Comparison of ENCODE assay signal across 9 cellular contexts in genomic region chr22:40179535-40179934, GRCh38. TPM values are rescaled to one million over a fixed set of nuclear protein-coding genes. Genes with fewer than 3 reads are reported as not detected.
DNase-seq lines count a peak whose midpoint lies in the region; ATAC-seq and TF ChIP-seq lines count a peak whose summit lies in the region.
"Had no signal": no experiment of that assay in that cellular context is flagged by ENCODE, and none has a peak within 500 bp of the region (broad histone marks: within the 10 kb centered on the region; RNA-seq: fewer than 3 reads in every experiment).

No MANE protein-coding gene starts in this region.

- peak overlapping the region; percentile 86 to 97 (median 94) for H3K27ac Mint-ChIP-seq in naive thymus-derived CD8-positive, alpha-beta T cell

- no peaks in the 10 kb centered on the region for H3K27me3 Mint-ChIP-seq in naive thymus-derived CD8-positive, alpha-beta T cell

- ATAC-seq in naive thymus-derived CD8-positive, alpha-beta T cell = no peak
- ATAC-seq in GM18502 (IDR thresholded peaks at IDR 0.05; ENCODE audit: poor library complexity, unreplicated experiment) (no peak), GM21360 (IDR thresholded peaks at IDR 0.05; ENCODE audit: unreplicated experiment) (no peak)

- peak overlapping the region; percentile 73 for H3K4me3 ChIP-seq in AG10803 (ENCODE audit: low read length)
- peak overlapping the region; percentile 73 for H3K4me3 ChIP-seq in LNCaP clone FGC (ENCODE audit: low read depth, low read length)
- peak overlapping the region; percentile 41 to 97 (median 73) for H3K4me3 ChIP-seq in dorsolateral prefrontal cortex

- no peak for DNase-seq in AG10803 (ENCODE audit: low read depth)
- no peak for DNase-seq in LNCaP clone FGC (ENCODE audit: low read depth)
- no peak for DNase-seq in dorsolateral prefrontal cortex
- DNase-seq in naive thymus-derived CD8-positive, alpha-beta T cell = no peak
- DNase-seq in middle frontal gyrus (ENCODE audit: extremely low spot score, low spot score) = no peak
- DNase-seq in COLO829 (ENCODE audit: low spot score) = no peak
- DNase-seq: effector CD4-positive, alpha-beta T cell had no signal

- no peaks in the 10 kb centered on the region for H3K9me3 Mint-ChIP-seq in naive thymus-derived CD8-positive, alpha-beta T cell

- H3K27ac ChIP-seq in dorsolateral prefrontal cortex = peak overlapping the region in 51 of 59 donors; percentile 34 to 96 (median 88)

- H3K4me3 Mint-ChIP-seq in naive thymus-derived CD8-positive, alpha-beta T cell = peak overlapping the region; percentile 79 to 98 (median 92)

- H3K36me3 Mint-ChIP-seq in naive thymus-derived CD8-positive, alpha-beta T cell = peaks cover 0 to 6% (median 0%) of the 10 kb centered on the region in 3 donors

- intact Hi-C loops in dorsolateral prefrontal cortex (cut with DNase I) = loop anchor here (5.0 kb wide), 3 partner anchors 132 to 642 kb away; partner anchors contain the start of gene ADSL (in 1 of the 2)

- peaks cover 43 to 82% (median 75%) of the 10 kb centered on the region in 4 donors for H3K4me1 Mint-ChIP-seq in naive thymus-derived CD8-positive, alpha-beta T cell

- POLR2A ChIA-PET in naive thymus-derived CD8-positive, alpha-beta T cell (lab: Charles Lee) = interaction anchor here (0.9 to 3.0 kb wide), 4 partner anchors 14 to 135 kb away, joined by 3 to 21 read pairs (median 5); no protein-coding TSS in a partner anchor

- TF ChIP-seq CTCF in AG10803 (conservative IDR thresholded peaks at IDR 0.05; ENCODE audit: low read length) = no peak
- TF ChIP-seq CTCF in LNCaP clone FGC (IDR thresholded peaks at IDR 0.05; ENCODE audit: control insufficient read depth, extremely low read depth, insufficient read depth) = no peak
- no peak for TF ChIP-seq CTCF in dorsolateral prefrontal cortex (IDR thresholded peaks at IDR 0.05 in 54 of 56, conservative IDR thresholded peaks at IDR 0.05 in 2 of 56; ENCODE audit: low read depth in 1 of 56, partially characterized antibody in 56 of 56)

- H3K27me3 ChIP-seq in dorsolateral prefrontal cortex = no peaks in the 10 kb centered on the region

RNA-seq across cellular contexts. Expression of gene TNRC6B, which starts 1.8 kb away (rescaled TPM):
- total RNA-seq in dorsolateral prefrontal cortex = 100 to 1,000 TPM in 78 of 120 experiments, 10 to 100 TPM in 42; 79.1 to 136 (median 104) TPM
- total RNA-seq in naive thymus-derived CD8-positive, alpha-beta T cell = 100 to 1,000 TPM; 134 to 142 TPM
- 100 to 1,000 TPM in 2 of 3 donors, 10 to 100 TPM in 1; 67.3 to 116 (median 115) TPM for polyA plus RNA-seq in naive thymus-derived CD8-positive, alpha-beta T cell
